9 cellular contexts compared by ENCODE assay signal in genomic region chr16:70433456-70434103, GRCh38. TPM values are rescaled to one million over a fixed set of nuclear protein-coding genes. Genes with fewer than 3 reads are reported as not detected.
DNase-seq lines count a peak whose midpoint lies in the region; ATAC-seq, FAIRE-seq and TF ChIP-seq lines count a peak whose summit lies in the region.
"Had no signal": no experiment of that assay in that cellular context is flagged by ENCODE, and none has a peak within 500 bp of the region (broad histone marks: within the 10 kb centered on the region; RNA-seq: fewer than 3 reads in every experiment).

No MANE protein-coding gene starts in this region.

- DNase-seq in RCC 7860 (ENCODE audit: low spot score) (peak; percentile 65), fibroblast of villous mesenchyme (ENCODE audit: low read depth) (peak; percentile 96), sciatic nerve (ENCODE audit: low spot score) (no peak), iPS-NIHi7 (ENCODE audit: extremely low spot score) (no peak), NOMO-1 treated with DMSO at 0.1 percent for 48 hours (lab: John Stamatoyannopoulos, UW; ENCODE audit: unreplicated experiment) (no peak), SIG-M5 treated with dmso at 0.1 percent for 504 hours (lab: John Stamatoyannopoulos, UW; ENCODE audit: unreplicated experiment) (no peak)
- DNase-seq: activated T-cell treated with anti-CD3 and anti-CD28 coated beads, Interleukin-2, amount 50 U/mL, for 4 hours had no signal

- ATAC-seq in sciatic nerve, result peak; percentile 35
- ATAC-seq in GM19463 (IDR thresholded peaks at IDR 0.05; ENCODE audit: unreplicated experiment), result no peak
- ATAC-seq: activated T-cell treated with anti-CD3 and anti-CD28 coated beads, Interleukin-2, amount 50 U/mL, for 4 hours had no signal

- FAIRE-seq in RCC 7860 (lab: Jason Lieb, UNC), result no peak

- no peak for TF ChIP-seq CTCF in fibroblast of villous mesenchyme (IDR thresholded peaks at IDR 0.05; ENCODE audit: insufficient read depth, low read depth, low read length)

- H3K4me3 ChIP-seq in GM08714 (ENCODE audit: low read length), result peak overlapping the region; percentile 40; the same call in 1 of the 2 replicates
- peak overlapping the region; percentile 23 for H3K4me3 ChIP-seq in fibroblast of villous mesenchyme (ENCODE audit: low read depth, low read length)

- intact Hi-C loops in sciatic nerve (cut with DNase I), result no loop called here

RNA-seq across cellular contexts. Expression of gene ST3GAL2, which starts 5.3 kb away (rescaled TPM):
- total RNA-seq in fibroblast of villous mesenchyme (42.7 and 51.2 TPM in 2 replicates), sciatic nerve (31.1 TPM)

RNA-seq across cellular contexts. Expression of gene FCSK, which starts 20.8 kb away (rescaled TPM):
- total RNA-seq in fibroblast of villous mesenchyme (9.0 and 9.5 TPM in 2 replicates), sciatic nerve (19.7 TPM)

Comparison
In these comparisons a context has a peak if more than half of its experiments do, and no peak if none do; other contexts are left out.
1. DNase-seq: peak in RCC 7860 (single experiment) and fibroblast of villous mesenchyme (single experiment); none in sciatic nerve (single experiment), iPS-NIHi7 (single experiment), NOMO-1 treated with DMSO at 0.1 percent for 48 hours (single experiment) and SIG-M5 treated with dmso at 0.1 percent for 504 hours (single experiment).